ENCODE assay signal across 1 cellular context in the genomic region with DNA sequence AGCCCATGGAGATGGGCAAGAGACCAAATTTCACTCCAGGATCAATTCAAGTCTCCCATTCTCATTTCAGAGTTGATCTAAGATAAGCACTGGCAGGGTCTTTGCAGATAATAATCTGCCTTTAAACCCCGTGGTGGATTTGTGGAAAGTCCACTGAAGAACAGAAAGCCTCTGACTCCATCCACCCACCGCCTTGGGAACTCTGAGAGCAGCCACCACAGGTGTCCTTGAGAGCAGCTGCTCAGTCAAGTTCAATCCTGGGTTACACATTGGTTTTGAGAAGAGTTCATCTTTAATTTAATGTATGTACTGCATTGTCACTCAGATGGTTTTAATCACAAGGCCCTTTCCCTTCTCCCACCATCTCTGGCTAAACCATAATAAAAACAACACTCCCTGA.
TF ChIP-seq lines count a peak whose summit lies in the region.

No MANE protein-coding gene starts in this region.

TF ChIP-seq in neural cell, 6 proteins besides CTCF, POLR2A, EP300 and RAD21:
- TF ChIP-seq POLR2AphosphoS5 (IDR thresholded peaks at IDR 0.05) = no peak
- no peak for TF ChIP-seq EZH2 (IDR thresholded peaks at IDR 0.05; ENCODE audit: borderline replicate concordance, insufficient read depth, low read length, poor library complexity, severe bottlenecking)
- TF ChIP-seq, protein P1, sequence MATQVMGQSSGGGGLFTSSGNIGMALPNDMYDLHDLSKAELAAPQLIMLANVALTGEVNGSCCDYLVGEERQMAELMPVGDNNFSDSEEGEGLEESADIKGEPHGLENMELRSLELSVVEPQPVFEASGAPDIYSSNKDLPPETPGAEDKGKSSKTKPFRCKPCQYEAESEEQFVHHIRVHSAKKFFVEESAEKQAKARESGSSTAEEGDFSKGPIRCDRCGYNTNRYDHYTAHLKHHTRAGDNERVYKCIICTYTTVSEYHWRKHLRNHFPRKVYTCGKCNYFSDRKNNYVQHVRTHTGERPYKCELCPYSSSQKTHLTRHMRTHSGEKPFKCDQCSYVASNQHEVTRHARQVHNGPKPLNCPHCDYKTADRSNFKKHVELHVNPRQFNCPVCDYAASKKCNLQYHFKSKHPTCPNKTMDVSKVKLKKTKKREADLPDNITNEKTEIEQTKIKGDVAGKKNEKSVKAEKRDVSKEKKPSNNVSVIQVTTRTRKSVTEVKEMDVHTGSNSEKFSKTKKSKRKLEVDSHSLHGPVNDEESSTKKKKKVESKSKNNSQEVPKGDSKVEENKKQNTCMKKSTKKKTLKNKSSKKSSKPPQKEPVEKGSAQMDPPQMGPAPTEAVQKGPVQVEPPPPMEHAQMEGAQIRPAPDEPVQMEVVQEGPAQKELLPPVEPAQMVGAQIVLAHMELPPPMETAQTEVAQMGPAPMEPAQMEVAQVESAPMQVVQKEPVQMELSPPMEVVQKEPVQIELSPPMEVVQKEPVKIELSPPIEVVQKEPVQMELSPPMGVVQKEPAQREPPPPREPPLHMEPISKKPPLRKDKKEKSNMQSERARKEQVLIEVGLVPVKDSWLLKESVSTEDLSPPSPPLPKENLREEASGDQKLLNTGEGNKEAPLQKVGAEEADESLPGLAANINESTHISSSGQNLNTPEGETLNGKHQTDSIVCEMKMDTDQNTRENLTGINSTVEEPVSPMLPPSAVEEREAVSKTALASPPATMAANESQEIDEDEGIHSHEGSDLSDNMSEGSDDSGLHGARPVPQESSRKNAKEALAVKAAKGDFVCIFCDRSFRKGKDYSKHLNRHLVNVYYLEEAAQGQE (IDR thresholded peaks at IDR 0.05; ENCODE audit: borderline replicate concordance) = no peak
- no peak for TF ChIP-seq MXI1 (conservative IDR thresholded peaks at IDR 0.05; ENCODE audit: poor library complexity, severe bottlenecking)
